ENCODE assay signal across 8 cellular contexts in genomic region chr10:92572362-92573090, GRCh38. TPM values are rescaled to one million over a fixed set of nuclear protein-coding genes. Genes with fewer than 3 reads are reported as not detected.
DNase-seq lines count a peak whose midpoint lies in the region; ATAC-seq, FAIRE-seq and TF ChIP-seq lines count a peak whose summit lies in the region.

No MANE protein-coding gene starts in this region.

- CTCF ChIA-PET in K562 (lab: Yijun Ruan, JAX; ENCODE audit: low intra/inter-chr PET ratio): interaction anchor here (2.6 kb wide), 1 partner anchor 56 kb away, joined by 17 read pairs; no protein-coding TSS in a partner anchor

- peak; percentile 66 for FAIRE-seq in K562 (lab: Jason Lieb, UNC)

- in situ Hi-C loops in K562 (cut with MboI): loop anchor here (10.0 kb wide), 1 partner anchor 58 kb away; no protein-coding TSS in a partner anchor

- no peaks in the 10 kb centered on the region for H3K27me3 ChIP-seq in ACC112 (ENCODE audit: insufficient read depth, low read length)
- H3K27me3 ChIP-seq in HL-60 (ENCODE audit: insufficient read depth, poor library complexity, severe bottlenecking): no peaks in the 10 kb centered on the region
- no peaks in the 10 kb centered on the region for H3K27me3 ChIP-seq in K562 (ENCODE audit: control insufficient read depth in 2 of 2, insufficient read depth in 2 of 2, low read length in 2 of 2)

- TF ChIP-seq RAD21 in K562 (CRISPR knock-in tag; conservative IDR thresholded peaks at IDR 0.05 in 1 of 2, IDR thresholded peaks at IDR 0.05 in 1 of 2): no peak

- H3K27ac Mint-ChIP-seq in mesothelial cell of epicardium: peak overlapping the region; percentile 48

- POLR2A ChIA-PET in K562 (lab: Yijun Ruan, JAX): interaction anchor here (0.6 to 2.9 kb wide), 6 partner anchors 11 to 1046 kb away, joined by 3 to 10 read pairs (median 4); no protein-coding TSS in a partner anchor

- peaks cover 34% of the 10 kb centered on the region for H3K79me2 ChIP-seq in ACC112 (ENCODE audit: control insufficient read depth, insufficient read depth, low read length, unreplicated experiment)
- H3K79me2 ChIP-seq in K562 (ENCODE audit: control insufficient read depth, insufficient read depth, low read length): peaks cover 77% of the 10 kb centered on the region

- peaks cover 9% of the 10 kb centered on the region for H3K36me3 Mint-ChIP-seq in mesothelial cell of epicardium

- intact Hi-C loops in K562 (cut with micrococcal nuclease): loop anchor here (10.0 kb wide), 1 partner anchor 188 kb away; no protein-coding TSS in a partner anchor

- BruUV-seq in K562 (replicated peaks; lab: Mats Ljungman, UMichigan): no TSS peak

- DNase-seq in HL-60 (ENCODE audit: low read depth in 1 of 2, low spot score in 1 of 2): no peak
- peak in 3 of 4 experiments; percentile 13 to 38 (median 25) for DNase-seq in K562 (ENCODE audit: extremely low read depth in 1 of 4, low spot score in 3 of 4)
- DNase-seq in mesothelial cell of epicardium (ENCODE audit: low spot score in 2 of 2, unreplicated experiment in 2 of 2): no peak
- DNase-seq in T-helper 9 cell: no peak
- no peak for DNase-seq in GM19240 (ENCODE audit: insufficient read length, low spot score)

- TF ChIP-seq CTCF in HL-60 (IDR thresholded peaks at IDR 0.05; ENCODE audit: insufficient read depth, low read length): no peak
- no peak for TF ChIP-seq CTCF in K562 (IDR thresholded peaks at IDR 0.05 in 2 of 3, conservative IDR thresholded peaks at IDR 0.05 in 1 of 3; ENCODE audit: insufficient read depth in 2 of 3, low read depth in 1 of 3, low read length in 3 of 3)
- no peak for TF ChIP-seq CTCF in mesothelial cell of epicardium (IDR thresholded peaks at IDR 0.05; ENCODE audit: unreplicated experiment)

- no peak for TF ChIP-seq POLR2A in K562 (conservative IDR thresholded peaks at IDR 0.05)

- H2AFZ ChIP-seq in ACC112 (ENCODE audit: low read length, unreplicated experiment) (no peak overlapping the region), K562 (ENCODE audit: low read depth, low read length) (peak overlapping the region; percentile 98; the same call in 1 of the 2 replicates)

- H3K4me1 ChIP-seq in ACC112 (ENCODE audit: control insufficient read depth, insufficient read depth, low read length, unreplicated experiment) (peaks cover 31% of the 10 kb centered on the region), K562 (replicated peaks in 1 of 2; ENCODE audit: control insufficient read depth in 2 of 2, insufficient read depth in 2 of 2, low read length in 2 of 2) (peaks cover 12 to 14% of the 10 kb centered on the region in 2 experiments; a peak in 4 of 5 replicates)

- ATAC-seq in K562 (peak; percentile 1; the same call in 2 of the 3 replicates), GM18520 (IDR thresholded peaks at IDR 0.05; ENCODE audit: unreplicated experiment) (no peak), HG03045 (IDR thresholded peaks at IDR 0.05; ENCODE audit: unreplicated experiment) (no peak)

- H3K4me3 Mint-ChIP-seq in mesothelial cell of epicardium: peak overlapping the region; percentile 79

- no peaks in the 10 kb centered on the region for H3K27me3 Mint-ChIP-seq in mesothelial cell of epicardium (ENCODE audit: low read depth)

- H3K9me1 ChIP-seq in K562 (ENCODE audit: control insufficient read depth, insufficient read depth, low read length): no peaks in the 10 kb centered on the region

- no peaks in the 10 kb centered on the region for H3K9me3 ChIP-seq in K562 (replicated peaks; ENCODE audit: control insufficient read depth, insufficient read depth, low read depth, low read length)

- 0% methylated on average over 8 of the region's 8 CpGs for WGBS in K562 (ENCODE audit: insufficient coverage, low coverage, missing lambda C conversion rate)

- no peaks in the 10 kb centered on the region for H3K9me3 Mint-ChIP-seq in mesothelial cell of epicardium

- no peak overlapping the region for H3K27ac ChIP-seq in ACC112 (ENCODE audit: low read depth, low read length)
- H3K27ac ChIP-seq in HL-60 (replicated peaks): no peak overlapping the region
- peak overlapping the region; percentile 97 for H3K27ac ChIP-seq in K562 (ENCODE audit: extremely low read depth, low read depth, low read length)

- H3K4me2 ChIP-seq in K562 (ENCODE audit: insufficient read depth, low read length): peak overlapping the region; percentile 95

- H3K36me3 ChIP-seq in ACC112 (ENCODE audit: insufficient read depth, low read length): no peaks in the 10 kb centered on the region
- peaks cover 32% of the 10 kb centered on the region for H3K36me3 ChIP-seq in K562 (ENCODE audit: control insufficient read depth, insufficient read depth, low read length)

- peaks cover 29% of the 10 kb centered on the region for H3K4me1 Mint-ChIP-seq in mesothelial cell of epicardium

- H3K4me3 ChIP-seq in ACC112 (ENCODE audit: low read depth, low read length) (peak overlapping the region; percentile 92), HL-60 (replicated peaks; ENCODE audit: insufficient read depth, low read length) (peak overlapping the region; percentile 94), K562 (peak overlapping the region; percentile 87)

- H3K9ac ChIP-seq in K562 (ENCODE audit: insufficient read depth in 1 of 2, low read depth in 2 of 2, low read length in 2 of 2): peak overlapping the region; percentile 97 to 98

- H4K20me1 ChIP-seq in K562 (replicated peaks; ENCODE audit: control insufficient read depth, insufficient read depth, low read length): peaks cover 17% of the 10 kb centered on the region

- no peak for TF ChIP-seq EP300 in K562 (IDR thresholded peaks at IDR 0.05; ENCODE audit: low read length)

TF ChIP-seq in K562, 482 proteins besides CTCF, POLR2A, EP300 and RAD21 (continues in another document):
- TF ChIP-seq ELF4 (CRISPR knock-in tag; IDR thresholded peaks at IDR 0.05): 0 out of 2 replicates have a peak, but pooled peaks have one; percentile 30
- no peak for TF ChIP-seq RBM39 (optimal IDR thresholded peaks at IDR 0.05; ENCODE audit: low read depth, low read length)

RNA-seq across cellular contexts. Expression of gene IDE, which starts 1.4 kb away (rescaled TPM):
- total RNA-seq in K562 (2011; cell fraction: chromatin; rRNA removed; ENCODE audit: low replicate concordance): 50.5 and 136 TPM in 2 replicates
- 18.2 and 28.7 TPM in 2 replicates for total RNA-seq in K562 (2011; cell fraction: nucleolus; rRNA removed)
- total RNA-seq in K562 (2011; cell fraction: nucleoplasm; rRNA removed): 50.9 and 77.5 TPM in 2 replicates
- total RNA-seq in K562 (2014; rRNA removed) (20.1 and 20.4 TPM in 2 replicates), K562 (2014; rRNA removed; fragmentation: Illumina TruSeq; extraction: Trizol) (43.2 and 54.5 TPM in 2 replicates), K562 (2015; rRNA removed; fragmentation: Illumina TruSeq; extraction: Trizol) (41.0 and 41.3 TPM in 2 replicates), K562 (2021) (50.6 and 51.3 TPM in 2 replicates), mesothelial cell of epicardium (29.7 to 35.6 TPM (median 30.3 TPM) in 3 replicates)
- polyA plus RNA-seq in K562 (2011; rRNA removed) (35.9 and 41.0 TPM in 2 replicates), K562 (2014; fragmentation: Illumina TruSeq; extraction: Trizol) (26.7 and 33.2 TPM in 2 replicates), K562 (2014; fragmentation: Nextera tagmentation; extraction: Ambion mirVana) (10 to 100 TPM; 10.2 to 19.5 TPM), K562 (2014; rRNA removed) (17.3 and 17.5 TPM in 2 replicates)
- 10.6 and 13.3 TPM in 2 replicates for polyA plus RNA-seq in K562 (2011; cell fraction: cytosol; rRNA removed)
- 48.0 and 63.1 TPM in 2 replicates for polyA plus RNA-seq in K562 (2011; cell fraction: nucleus; rRNA removed)
- 18.3 and 23.1 TPM in 2 replicates for polyA plus RNA-seq in K562 (2012)
- polyA minus RNA-seq in K562 (2011; rRNA and poly(A)+ RNA removed): 80.0 and 103 TPM in 2 replicates
- polyA minus RNA-seq in K562 (2011; cell fraction: cytosol; rRNA and poly(A)+ RNA removed): 21.6 and 40.6 TPM in 2 replicates
- polyA minus RNA-seq in K562 (2011; cell fraction: nucleus; rRNA and poly(A)+ RNA removed): 20.3 and 33.0 TPM in 2 replicates

RNA-seq across cellular contexts. Expression of gene KIF11, which starts 20.4 kb away (rescaled TPM):
- 11.9 and 44.3 TPM in 2 replicates for total RNA-seq in K562 (2011; cell fraction: chromatin; rRNA removed; ENCODE audit: low replicate concordance)
- total RNA-seq in K562 (2011; cell fraction: nucleolus; rRNA removed): 5.8 and 7.9 TPM in 2 replicates
- total RNA-seq in K562 (2011; cell fraction: nucleoplasm; rRNA removed): 13.7 and 14.2 TPM in 2 replicates
- total RNA-seq in K562 (2014; rRNA removed): 23.3 and 23.9 TPM in 2 replicates
- total RNA-seq in K562 (2014; rRNA removed; fragmentation: Illumina TruSeq; extraction: Trizol): 53.5 and 60.1 TPM in 2 replicates
- total RNA-seq in K562 (2015; rRNA removed; fragmentation: Illumina TruSeq; extraction: Trizol): 49.6 and 54.4 TPM in 2 replicates
- total RNA-seq in K562 (2021): 30.1 and 33.0 TPM in 2 replicates
- 16.2 and 29.2 TPM in 2 replicates for polyA plus RNA-seq in K562 (2011; rRNA removed)
- polyA plus RNA-seq in K562 (2011; cell fraction: cytosol; rRNA removed): 3.6 and 9.6 TPM in 2 replicates
- polyA plus RNA-seq in K562 (2011; cell fraction: nucleus; rRNA removed): 4.8 and 7.8 TPM in 2 replicates
- 26.4 and 26.7 TPM in 2 replicates for polyA plus RNA-seq in K562 (2012)
- polyA plus RNA-seq in K562 (2014; fragmentation: Illumina TruSeq; extraction: Trizol): 34.1 and 38.9 TPM in 2 replicates
- 10 to 100 TPM; 11.3 to 12.3 TPM for polyA plus RNA-seq in K562 (2014; fragmentation: Nextera tagmentation; extraction: Ambion mirVana)
- 20.7 and 21.6 TPM in 2 replicates for polyA plus RNA-seq in K562 (2014; rRNA removed)
- polyA minus RNA-seq in K562 (2011; rRNA and poly(A)+ RNA removed): 40.6 and 49.6 TPM in 2 replicates
- polyA minus RNA-seq in K562 (2011; cell fraction: cytosol; rRNA and poly(A)+ RNA removed): 17.8 and 20.9 TPM in 2 replicates
- polyA minus RNA-seq in K562 (2011; cell fraction: nucleus; rRNA and poly(A)+ RNA removed): 5.4 and 14.1 TPM in 2 replicates
- total RNA-seq in mesothelial cell of epicardium: 18.0 to 19.5 TPM (median 19.4 TPM) in 3 replicates

Comparison
In these comparisons a context has a peak if more than half of its experiments do, and no peak if none do; other contexts are left out.
1. DNase-seq: peak in K562 (3 of 4); none in HL-60 (0 of 2), mesothelial cell of epicardium (0 of 2), T-helper 9 cell (single experiment) and GM19240 (single experiment).
2. Peak in every context shown above with its lines, with median percentiles within 50 percentile points of each other: H3K4me3 ChIP-seq.